In genomic region chr17:30824356-30825145, GRCh38 we compare ENCODE assay signal across 8 cellular contexts. TPM values are rescaled to one million over a fixed set of nuclear protein-coding genes. Genes with fewer than 3 reads are reported as not detected.
A peak's percentile ranks its signal among the peaks of the same experiment; 100 is the strongest.
DNase-seq lines count a peak whose midpoint lies in the region; ATAC-seq and TF ChIP-seq lines count a peak whose summit lies in the region.

TSS of gene CRLF3 (minus strand) at chr17:30824692. CDS start at chr17:30824651, 41 bp downstream.

- DNase-seq in Caki2 (ENCODE audit: low read depth) (peak; percentile 93), NOMO-1 treated with dmso at 0.1 percent for 144 hours (lab: John Stamatoyannopoulos, UW; ENCODE audit: unreplicated experiment) (peak; percentile 89), endodermal cell (peak; percentile 99)
- DNase-seq in activated CD8-positive, alpha-beta memory T cell treated with anti-CD3 and anti-CD28 coated beads, Interleukin-2, amount 10 ng/mL, durations not matched to agents 7 days and 5 days: peak; percentile 93
- DNase-seq in stimulated activated CD8-positive, alpha-beta memory T cell treated with anti-CD3 and anti-CD28 coated beads, Interleukin-15, amount 100 ng/mL, for 24 hours (ENCODE audit: low read depth): peak; percentile 78

- peaks cover 14% of the 10 kb centered on the region for H3K36me3 Mint-ChIP-seq in activated CD8-positive, alpha-beta memory T cell treated with anti-CD3 and anti-CD28 coated beads, Interleukin-2, amount 10 ng/mL, durations not matched to agents 7 days and 5 days
- no peaks in the 10 kb centered on the region for H3K36me3 Mint-ChIP-seq in endodermal cell (ENCODE audit: low read depth)

- peaks cover 3% of the 10 kb centered on the region; the same call in 1 of the 2 replicates for H3K36me3 ChIP-seq in HUES48 (ENCODE audit: control insufficient read depth, insufficient read depth, low read length)
- H3K36me3 ChIP-seq in endodermal cell (ENCODE audit: control insufficient read depth, insufficient read depth, low read length): no peaks in the 10 kb centered on the region
- peaks cover 9% of the 10 kb centered on the region for H3K36me3 ChIP-seq in mesodermal cell (ENCODE audit: control insufficient read depth, insufficient read depth, low read length)

- peak within 1 kb of the TSS; percentile 100 for H3K4me3 Mint-ChIP-seq in activated CD8-positive, alpha-beta memory T cell treated with anti-CD3 and anti-CD28 coated beads, Interleukin-2, amount 10 ng/mL, durations not matched to agents 7 days and 5 days
- H3K4me3 Mint-ChIP-seq in endodermal cell: peak within 1 kb of the TSS; percentile 93

- H3K4me3 ChIP-seq in HUES48 (ENCODE audit: low read depth, low read length) (peak within 1 kb of the TSS; percentile 93), endodermal cell (ENCODE audit: low read length) (peak within 1 kb of the TSS; percentile 94), mesodermal cell (ENCODE audit: extremely low read depth, insufficient read depth, low read length, poor library complexity, severe bottlenecking) (peak within 1 kb of the TSS; percentile 91)

- H3K27ac Mint-ChIP-seq in activated CD8-positive, alpha-beta memory T cell treated with anti-CD3 and anti-CD28 coated beads, Interleukin-2, amount 10 ng/mL, durations not matched to agents 7 days and 5 days: peak within 1 kb of the TSS; percentile 97
- H3K27ac Mint-ChIP-seq in endodermal cell: peak within 1 kb of the TSS; percentile 94

- peaks cover 41% of the 10 kb centered on the region for H3K4me1 Mint-ChIP-seq in activated CD8-positive, alpha-beta memory T cell treated with anti-CD3 and anti-CD28 coated beads, Interleukin-2, amount 10 ng/mL, durations not matched to agents 7 days and 5 days
- H3K4me1 Mint-ChIP-seq in endodermal cell: peaks cover 16% of the 10 kb centered on the region

- no peaks in the 10 kb centered on the region for H3K27me3 Mint-ChIP-seq in activated CD8-positive, alpha-beta memory T cell treated with anti-CD3 and anti-CD28 coated beads, Interleukin-2, amount 10 ng/mL, durations not matched to agents 7 days and 5 days
- H3K27me3 Mint-ChIP-seq in endodermal cell (ENCODE audit: insufficient read depth): no peaks in the 10 kb centered on the region

- TF ChIP-seq CTCF in endodermal cell (conservative IDR thresholded peaks at IDR 0.05): peak; percentile 70

- in situ Hi-C loops in Caki2 (cut with HindIII; ENCODE audit: low pct_unique_long_range_greater_than_20kb, low sequenced_read_pairs): no loop called here

- ATAC-seq in GM21381 (IDR thresholded peaks at IDR 0.05; ENCODE audit: unreplicated experiment): peak; percentile 87
- peak; percentile 96 for ATAC-seq in activated CD8-positive, alpha-beta memory T cell treated with anti-CD3 and anti-CD28 coated beads, Interleukin-2, amount 10 ng/mL, durations not matched to agents 7 days and 5 days

- H3K27me3 ChIP-seq in HUES48 (ENCODE audit: control insufficient read depth, insufficient read depth, low read length): no peaks in the 10 kb centered on the region
- no peaks in the 10 kb centered on the region for H3K27me3 ChIP-seq in endodermal cell (ENCODE audit: control insufficient read depth, insufficient read depth, low read length, poor library complexity, severe bottlenecking)

- WGBS in endodermal cell (ENCODE audit: insufficient coverage in 1 of 2, insufficient read length in 1 of 2), 2 experiments: 10 to 19% methylated on average over 32 to 75 of the region's 75 CpGs
- WGBS in mesodermal cell (ENCODE audit: insufficient coverage in 2 of 2), 2 experiments: 8 to 10% methylated on average over 27 to 47 of the region's 75 CpGs

- peaks cover 10% of the 10 kb centered on the region for H3K4me1 ChIP-seq in HUES48 (ENCODE audit: control insufficient read depth, insufficient read depth, low read length)
- H3K4me1 ChIP-seq in endodermal cell (ENCODE audit: control insufficient read depth, insufficient read depth, low read length): peaks cover 4% of the 10 kb centered on the region
- H3K4me1 ChIP-seq in mesodermal cell (ENCODE audit: control insufficient read depth, insufficient read depth, low read length, poor library complexity, severe bottlenecking): peaks cover 7% of the 10 kb centered on the region

- H3K27ac ChIP-seq in HUES48 (ENCODE audit: low read depth, low read length): peak within 1 kb of the TSS; percentile 95
- peak within 1 kb of the TSS; percentile 69 for H3K27ac ChIP-seq in endodermal cell (ENCODE audit: low read depth, low read length)
- peak within 1 kb of the TSS; percentile 74 for H3K27ac ChIP-seq in mesodermal cell (ENCODE audit: low read depth, low read length, severe bottlenecking)

- peak within 1 kb of the TSS; percentile 88 for H3K9ac ChIP-seq in HUES48 (ENCODE audit: low read depth, low read length)
- peak within 1 kb of the TSS; percentile 73 for H3K9ac ChIP-seq in endodermal cell (ENCODE audit: extremely low read depth, low read length, poor library complexity, severe bottlenecking)

- H3K9me3 Mint-ChIP-seq in activated CD8-positive, alpha-beta memory T cell treated with anti-CD3 and anti-CD28 coated beads, Interleukin-2, amount 10 ng/mL, durations not matched to agents 7 days and 5 days (ENCODE audit: low read depth): no peaks in the 10 kb centered on the region
- no peaks in the 10 kb centered on the region for H3K9me3 Mint-ChIP-seq in endodermal cell

- CTCF ChIA-PET in activated CD8-positive, alpha-beta memory T cell treated with anti-CD3 and anti-CD28 coated beads, Interleukin-2, amount 10 ng/mL, durations not matched to agents 7 days and 5 days (lab: Charles Lee): interaction anchor here (0.6 to 11.4 kb wide), 17 partner anchors 9 to 725 kb away, joined by 3 to 198 read pairs (median 4); no protein-coding TSS in a partner anchor

- no peaks in the 10 kb centered on the region for H3K9me3 ChIP-seq in HUES48 (ENCODE audit: control insufficient read depth, insufficient read depth, low read length)
- no peaks in the 10 kb centered on the region for H3K9me3 ChIP-seq in endodermal cell (ENCODE audit: control insufficient read depth, low read length)
- H3K9me3 ChIP-seq in mesodermal cell (ENCODE audit: control insufficient read depth, low read length): no peaks in the 10 kb centered on the region

RNA-seq across cellular contexts. Expression of gene CRLF3, which starts in this region (rescaled TPM):
- 21.0 and 22.9 TPM in 2 replicates for total RNA-seq in Caki2 (2014; rRNA removed; shearing (Covaris generic); ENCODE audit: low replicate concordance)
- 10 to 100 TPM; 52.6 to 58.2 TPM for total RNA-seq in activated CD8-positive, alpha-beta memory T cell treated with anti-CD3 and anti-CD28 coated beads, Interleukin-2, amount 10 ng/mL, durations not matched to agents 7 days and 5 days
- 10 to 100 TPM; 26.1 to 31.2 TPM for total RNA-seq in endodermal cell
- 11.2 TPM for polyA plus RNA-seq in endodermal cell (2013, experiment 1 of 2)
- polyA plus RNA-seq in endodermal cell (2013, experiment 2 of 2): 11.7 TPM
- 11.2 TPM for polyA plus RNA-seq in mesodermal cell (2013, experiment 1 of 2)
- polyA plus RNA-seq in mesodermal cell (2013, experiment 2 of 2): 11.6 TPM

Comparison
In these comparisons a context has a peak if more than half of its experiments do, and no peak if none do; other contexts are left out.
1. Peak in every context shown above with its lines: DNase-seq, ATAC-seq, H3K4me3 ChIP-seq and H3K27ac ChIP-seq.